ENCODE assay signal across 24 cellular contexts in genomic region chr3:82505079-82505756, GRCh38.
"Had no signal": no experiment of that assay in that cellular context is flagged by ENCODE, and none has a peak within 500 bp of the region (broad histone marks: within the 10 kb centered on the region; RNA-seq: fewer than 3 reads in every experiment).

No MANE protein-coding gene starts in this region.

- FAIRE-seq: endothelial cell of umbilical vein had no signal

- ATAC-seq: foreskin keratinocyte, left lobe of liver had no signal

- H3K27me3 Mint-ChIP-seq: memory B cell; natural killer cell treated with Interleukin-12 subunit alpha and Interleukin-12 subunit beta and Interleukin-15 and Interleukin-18, amount 100 ng/mL, for 72 hours; stimulated activated naive CD8-positive, alpha-beta T cell treated with anti-CD3 and anti-CD28 coated beads, Interleukin-15, Interleukin-2, amounts not matched to agents 100 ng/mL and 50 ng/mL, for 24 hours had no signal

- H3K4me3 ChIP-seq: colonic mucosa, lower lobe of right lung, neural progenitor cell, prostate gland, right lobe of liver, tibial artery, upper lobe of left lung, uterus had no signal

- H3K4me3 Mint-ChIP-seq: endodermal cell; memory B cell; mesothelial cell of epicardium; natural killer cell treated with Interleukin-12 subunit alpha and Interleukin-12 subunit beta and Interleukin-15 and Interleukin-18, amount 100 ng/mL, for 72 hours; neural progenitor cell; stimulated activated naive CD8-positive, alpha-beta T cell treated with anti-CD3 and anti-CD28 coated beads, Interleukin-15, Interleukin-2, amounts not matched to agents 100 ng/mL and 50 ng/mL, for 24 hours had no signal

- DNase-seq: cerebellar nuclear complex; colonic mucosa; effector CD4-positive, alpha-beta T cell; endodermal cell; erythroblast; foreskin keratinocyte; kidney glomerular epithelial cell; lower lobe of right lung; occipital lobe; right lobe of liver; stimulated activated CD4-positive, alpha-beta T cell treated with anti-CD3 and anti-CD28 coated beads, Interleukin-2, amount 100 ng/mL, for 24 hours; stimulated activated CD4-positive, alpha-beta T cell treated with anti-CD3 and anti-CD28 coated beads, Interleukin-4, amount 100 ng/mL, for 4 hours; tibial artery; uterus had no signal

- H3K79me2 ChIP-seq: parathyroid adenoma had no signal

- H3K4me1 ChIP-seq: colonic mucosa, foreskin keratinocyte, lower lobe of right lung, neural progenitor cell, parathyroid adenoma, prostate gland, right lobe of liver, tibial artery, upper lobe of left lung, uterus had no signal

- H3K9me3 ChIP-seq: colonic mucosa, lower lobe of right lung, prostate gland, right lobe of liver, tibial artery, uterus had no signal

- H3K36me3 ChIP-seq: colonic mucosa, lower lobe of right lung, neural progenitor cell, prostate gland, right lobe of liver, tibial artery, upper lobe of left lung, uterus had no signal

- H3K4me1 Mint-ChIP-seq: endodermal cell, memory B cell, mesothelial cell of epicardium, neural progenitor cell had no signal

- H2AFZ ChIP-seq: neural progenitor cell, parathyroid adenoma had no signal

- H3K27ac ChIP-seq: colonic mucosa, foreskin keratinocyte, lower lobe of right lung, neural progenitor cell, parathyroid adenoma, prostate gland, right lobe of liver, tibial artery, upper lobe of left lung, uterus had no signal

- H3K9me3 Mint-ChIP-seq: endodermal cell, neural progenitor cell had no signal

- H3K27ac Mint-ChIP-seq: endodermal cell; memory B cell; mesothelial cell of epicardium; natural killer cell treated with Interleukin-12 subunit alpha and Interleukin-12 subunit beta and Interleukin-15 and Interleukin-18, amount 100 ng/mL, for 72 hours; neural progenitor cell; stimulated activated naive CD8-positive, alpha-beta T cell treated with anti-CD3 and anti-CD28 coated beads, Interleukin-15, Interleukin-2, amounts not matched to agents 100 ng/mL and 50 ng/mL, for 24 hours had no signal

- H3K9ac ChIP-seq: neural progenitor cell, parathyroid adenoma had no signal

- H3K36me3 Mint-ChIP-seq: memory B cell; mesothelial cell of epicardium; natural killer cell treated with Interleukin-12 subunit alpha and Interleukin-12 subunit beta and Interleukin-15 and Interleukin-18, amount 100 ng/mL, for 72 hours; neural progenitor cell had no signal

- H3K4me2 ChIP-seq: neural progenitor cell had no signal

- H3K27me3 ChIP-seq: colonic mucosa, foreskin keratinocyte, neural progenitor cell, right lobe of liver, tibial artery, upper lobe of left lung, uterus had no signal
